Comparison of ENCODE assay signal across 8 cellular contexts in the genomic region with DNA sequence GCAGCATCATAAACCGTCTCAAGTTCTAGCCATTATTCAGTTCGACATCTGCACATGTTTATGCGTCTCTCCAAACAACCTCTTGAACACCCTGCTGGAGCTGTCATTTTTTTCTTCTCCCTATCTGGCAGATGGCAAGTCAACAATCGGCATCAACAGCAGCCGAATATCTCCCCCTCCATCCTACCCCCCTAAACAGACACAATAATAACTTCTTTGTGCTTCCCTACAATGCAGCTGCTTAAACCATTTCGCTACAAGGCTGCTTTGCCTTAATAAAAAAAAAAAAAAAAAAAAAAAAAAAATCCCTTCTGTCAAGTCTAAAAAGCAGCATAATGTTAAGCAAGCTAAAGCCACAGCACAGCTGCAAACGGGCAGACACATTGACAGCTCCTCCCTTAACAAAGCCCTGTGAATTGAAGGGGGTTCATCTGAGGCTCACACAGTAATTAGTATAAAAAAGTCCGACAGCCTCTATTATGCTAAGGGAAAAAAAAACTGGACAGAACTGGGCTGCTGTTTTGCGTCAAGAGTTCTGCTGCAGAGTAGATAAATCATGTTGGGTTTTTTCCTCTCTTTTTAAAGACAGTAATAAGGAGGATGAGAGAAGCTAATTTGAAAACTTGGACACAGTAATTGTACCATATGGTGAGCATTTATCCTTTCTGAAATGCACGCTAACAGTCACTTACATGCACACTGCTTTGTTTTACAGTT.
DNase-seq lines count a peak whose midpoint lies in the region; ATAC-seq, FAIRE-seq and TF ChIP-seq lines count a peak whose summit lies in the region.

No MANE protein-coding gene starts in this region.

- H3K27me3 Mint-ChIP-seq in type B pancreatic cell = no peaks in the 10 kb centered on the region

- peak overlapping the region; percentile 63 for H3K4me2 ChIP-seq in SK-N-SH

- peak overlapping the region; percentile 67 for H3K4me3 Mint-ChIP-seq in type B pancreatic cell

- H3K9me3 ChIP-seq in SK-N-SH = no peaks in the 10 kb centered on the region
- H3K9me3 ChIP-seq in lower lobe of right lung = no peaks in the 10 kb centered on the region

- H3K9me3 Mint-ChIP-seq in type B pancreatic cell = no peaks in the 10 kb centered on the region

- peaks cover 94% of the 10 kb centered on the region for H3K79me2 ChIP-seq in SK-N-SH (ENCODE audit: insufficient read depth)

- H3K4me3 ChIP-seq in SK-N-SH (ENCODE audit: low read depth in 2 of 2, low read length in 1 of 2) = peak overlapping the region; percentile 21 to 42
- H3K4me3 ChIP-seq in lower lobe of right lung = no peak overlapping the region

- ATAC-seq in Right ventricle myocardium inferior = peak; percentile 84
- no peak for ATAC-seq in lower lobe of right lung

- TF ChIP-seq CTCF in SK-N-SH (IDR thresholded peaks at IDR 0.05) = no peak
- TF ChIP-seq CTCF in type B pancreatic cell (conservative IDR thresholded peaks at IDR 0.05) = no peak
- no peak for TF ChIP-seq CTCF in lower lobe of right lung (IDR thresholded peaks at IDR 0.05)

- DNase-seq in Right ventricle myocardium inferior (ENCODE audit: missing footprints) = peak; percentile 22
- DNase-seq in cardiac septum (ENCODE audit: low spot score) = no peak
- DNase-seq in SK-N-SH = peak; percentile 36
- peak; percentile 78 to 98 for DNase-seq in hippocampal formation (lab: John Stamatoyannopoulos, UW)
- DNase-seq in type B pancreatic cell (ENCODE audit: extremely low spot score, unreplicated experiment) = no peak
- DNase-seq in urothelium cell line (ENCODE audit: low spot score) = no peak
- DNase-seq in T-helper 1 cell = no peak
- no peak for DNase-seq in lower lobe of right lung

- H3K9me2 ChIP-seq in SK-N-SH = no peaks in the 10 kb centered on the region

- H3K4me1 ChIP-seq in SK-N-SH (ENCODE audit: control insufficient read depth in 1 of 2, insufficient read depth in 2 of 2, low read depth in 1 of 2, low read length in 1 of 2) (peaks cover 5 to 40% of the 10 kb centered on the region in 2 experiments; a peak in 3 of 4 replicates), lower lobe of right lung (peaks cover 11% of the 10 kb centered on the region)

- H3K36me3 ChIP-seq in SK-N-SH (replicated peaks in 1 of 2; ENCODE audit: control insufficient read depth in 1 of 2, insufficient read depth in 2 of 2, low read length in 1 of 2) = peaks cover 0 to 2% of the 10 kb centered on the region in 2 experiments
- H3K36me3 ChIP-seq in lower lobe of right lung = no peaks in the 10 kb centered on the region

- H3K9ac ChIP-seq in SK-N-SH = peak overlapping the region; percentile 26; the same call in 1 of the 2 replicates

- no peaks in the 10 kb centered on the region for H3K27me3 ChIP-seq in SK-N-SH (ENCODE audit: insufficient read depth)
- H3K27me3 ChIP-seq in lower lobe of right lung (ENCODE audit: low read depth) = no peaks in the 10 kb centered on the region

- FAIRE-seq in urothelium cell line (lab: Jason Lieb, UNC) = no peak

- H3K27ac ChIP-seq in SK-N-SH (ENCODE audit: low read depth in 2 of 2, low read length in 1 of 2) (peak overlapping the region; percentile 52 to 91), lower lobe of right lung (no peak overlapping the region)

- POLR2A ChIA-PET in SK-N-SH (lab: Yijun Ruan, JAX) = interaction anchor here (0.6 to 1.2 kb wide), 4 partner anchors 22 to 1613 kb away, joined by 3 to 5 read pairs (median 4); no protein-coding TSS in a partner anchor

- TF ChIP-seq RAD21 in SK-N-SH (IDR thresholded peaks at IDR 0.05; ENCODE audit: low read length) = no peak

- CTCF ChIA-PET in SK-N-SH (lab: Yijun Ruan, JAX) = interaction anchor here (0.6 to 2.2 kb wide), 12 partner anchors 10 to 559 kb away, joined by 3 to 7 read pairs (median 3); no protein-coding TSS in a partner anchor

- peak in 1 of 2 experiments; percentile 79; a peak in 2 of 4 replicates for TF ChIP-seq EP300 in SK-N-SH (IDR thresholded peaks at IDR 0.05; ENCODE audit: borderline replicate concordance in 1 of 2, low read depth in 1 of 2, low read length in 1 of 2)

- peaks cover 19% of the 10 kb centered on the region for H3K4me1 Mint-ChIP-seq in type B pancreatic cell (ENCODE audit: unreplicated experiment)

- no peaks in the 10 kb centered on the region for H4K20me1 ChIP-seq in SK-N-SH (ENCODE audit: insufficient read depth)

- 17% methylated on average over 10 of the region's 10 CpGs for WGBS in SK-N-SH (ENCODE audit: low lambda C conversion rate)

- no peaks in the 10 kb centered on the region for H3K36me3 Mint-ChIP-seq in type B pancreatic cell

- no peak overlapping the region for H3K27ac Mint-ChIP-seq in type B pancreatic cell

- intact Hi-C loops in Right ventricle myocardium inferior (cut with DNase I) (no loop called here), cardiac septum (cut with DNase I) (no loop called here), lower lobe of right lung (cut with DNase I) (no loop called here)

- peaks cover 24% of the 10 kb centered on the region for H3F3A ChIP-seq in SK-N-SH (replicated peaks; ENCODE audit: insufficient read depth)

- 0 out of 2 replicates have a peak overlapping the region, but pooled peaks have one; percentile 15 for H2AFZ ChIP-seq in SK-N-SH (ENCODE audit: low read depth)

TF ChIP-seq in SK-N-SH, 30 proteins besides CTCF, POLR2A, EP300 and RAD21 (continues in another document):
- TF ChIP-seq SIN3A (IDR thresholded peaks at IDR 0.05; ENCODE audit: borderline replicate concordance, low read depth, low read length) = 0 out of 2 replicates have a peak, but pooled peaks have one; percentile 24
- no peak for TF ChIP-seq JUND (IDR thresholded peaks at IDR 0.05)
- no peak for TF ChIP-seq SMC3 (IDR thresholded peaks at IDR 0.05; ENCODE audit: low read depth, low read length)
- TF ChIP-seq MEF2A (IDR thresholded peaks at IDR 0.05; ENCODE audit: borderline replicate concordance, low read depth) = no peak
- no peak for TF ChIP-seq NRF1 (IDR thresholded peaks at IDR 0.05; ENCODE audit: low read depth, low read length)
- TF ChIP-seq YY1 (IDR thresholded peaks at IDR 0.05; ENCODE audit: low read depth) = 0 out of 2 replicates have a peak, but pooled peaks have one; percentile 19
- TF ChIP-seq, protein P1, sequence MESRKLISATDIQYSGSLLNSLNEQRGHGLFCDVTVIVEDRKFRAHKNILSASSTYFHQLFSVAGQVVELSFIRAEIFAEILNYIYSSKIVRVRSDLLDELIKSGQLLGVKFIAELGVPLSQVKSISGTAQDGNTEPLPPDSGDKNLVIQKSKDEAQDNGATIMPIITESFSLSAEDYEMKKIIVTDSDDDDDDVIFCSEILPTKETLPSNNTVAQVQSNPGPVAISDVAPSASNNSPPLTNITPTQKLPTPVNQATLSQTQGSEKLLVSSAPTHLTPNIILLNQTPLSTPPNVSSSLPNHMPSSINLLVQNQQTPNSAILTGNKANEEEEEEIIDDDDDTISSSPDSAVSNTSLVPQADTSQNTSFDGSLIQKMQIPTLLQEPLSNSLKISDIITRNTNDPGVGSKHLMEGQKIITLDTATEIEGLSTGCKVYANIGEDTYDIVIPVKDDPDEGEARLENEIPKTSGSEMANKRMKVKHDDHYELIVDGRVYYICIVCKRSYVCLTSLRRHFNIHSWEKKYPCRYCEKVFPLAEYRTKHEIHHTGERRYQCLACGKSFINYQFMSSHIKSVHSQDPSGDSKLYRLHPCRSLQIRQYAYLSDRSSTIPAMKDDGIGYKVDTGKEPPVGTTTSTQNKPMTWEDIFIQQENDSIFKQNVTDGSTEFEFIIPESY (IDR thresholded peaks at IDR 0.05; ENCODE audit: borderline replicate concordance, low read depth) = no peak
- TF ChIP-seq, protein P2, sequence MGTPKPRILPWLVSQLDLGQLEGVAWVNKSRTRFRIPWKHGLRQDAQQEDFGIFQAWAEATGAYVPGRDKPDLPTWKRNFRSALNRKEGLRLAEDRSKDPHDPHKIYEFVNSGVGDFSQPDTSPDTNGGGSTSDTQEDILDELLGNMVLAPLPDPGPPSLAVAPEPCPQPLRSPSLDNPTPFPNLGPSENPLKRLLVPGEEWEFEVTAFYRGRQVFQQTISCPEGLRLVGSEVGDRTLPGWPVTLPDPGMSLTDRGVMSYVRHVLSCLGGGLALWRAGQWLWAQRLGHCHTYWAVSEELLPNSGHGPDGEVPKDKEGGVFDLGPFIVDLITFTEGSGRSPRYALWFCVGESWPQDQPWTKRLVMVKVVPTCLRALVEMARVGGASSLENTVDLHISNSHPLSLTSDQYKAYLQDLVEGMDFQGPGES (IDR thresholded peaks at IDR 0.05; ENCODE audit: low read depth, low read length) = no peak
- no peak for TF ChIP-seq RXRA (IDR thresholded peaks at IDR 0.05; ENCODE audit: borderline replicate concordance, low read depth)
- TF ChIP-seq, protein P3, sequence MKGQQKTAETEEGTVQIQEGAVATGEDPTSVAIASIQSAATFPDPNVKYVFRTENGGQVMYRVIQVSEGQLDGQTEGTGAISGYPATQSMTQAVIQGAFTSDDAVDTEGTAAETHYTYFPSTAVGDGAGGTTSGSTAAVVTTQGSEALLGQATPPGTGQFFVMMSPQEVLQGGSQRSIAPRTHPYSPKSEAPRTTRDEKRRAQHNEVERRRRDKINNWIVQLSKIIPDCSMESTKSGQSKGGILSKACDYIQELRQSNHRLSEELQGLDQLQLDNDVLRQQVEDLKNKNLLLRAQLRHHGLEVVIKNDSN (IDR thresholded peaks at IDR 0.05; ENCODE audit: borderline replicate concordance, low read depth) = no peak
- TF ChIP-seq, protein P4, sequence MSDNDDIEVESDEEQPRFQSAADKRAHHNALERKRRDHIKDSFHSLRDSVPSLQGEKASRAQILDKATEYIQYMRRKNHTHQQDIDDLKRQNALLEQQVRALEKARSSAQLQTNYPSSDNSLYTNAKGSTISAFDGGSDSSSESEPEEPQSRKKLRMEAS (IDR thresholded peaks at IDR 0.05; ENCODE audit: low read depth) = 0 out of 2 replicates have a peak, but pooled peaks have one; percentile 9
- TF ChIP-seq POLR2AphosphoS5 (IDR thresholded peaks at IDR 0.05; ENCODE audit: low read depth, low read length) = no peak
- peak; percentile 80 for TF ChIP-seq MXI1 (IDR thresholded peaks at IDR 0.05; ENCODE audit: low read depth, low read length)
- TF ChIP-seq, protein P5, sequence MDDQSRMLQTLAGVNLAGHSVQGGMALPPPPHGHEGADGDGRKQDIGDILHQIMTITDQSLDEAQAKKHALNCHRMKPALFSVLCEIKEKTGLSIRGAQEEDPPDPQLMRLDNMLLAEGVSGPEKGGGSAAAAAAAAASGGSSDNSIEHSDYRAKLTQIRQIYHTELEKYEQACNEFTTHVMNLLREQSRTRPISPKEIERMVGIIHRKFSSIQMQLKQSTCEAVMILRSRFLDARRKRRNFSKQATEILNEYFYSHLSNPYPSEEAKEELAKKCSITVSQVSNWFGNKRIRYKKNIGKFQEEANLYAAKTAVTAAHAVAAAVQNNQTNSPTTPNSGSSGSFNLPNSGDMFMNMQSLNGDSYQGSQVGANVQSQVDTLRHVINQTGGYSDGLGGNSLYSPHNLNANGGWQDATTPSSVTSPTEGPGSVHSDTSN (IDR thresholded peaks at IDR 0.05) = peak; percentile 53
- TF ChIP-seq GABPA (IDR thresholded peaks at IDR 0.05; ENCODE audit: low read depth) = no peak
- no peak for TF ChIP-seq RFX5 (IDR thresholded peaks at IDR 0.05; ENCODE audit: low read length)
- no peak for TF ChIP-seq TAF1 (IDR thresholded peaks at IDR 0.05; ENCODE audit: borderline replicate concordance, low read depth, low read length)
- peak; percentile 70 for TF ChIP-seq TCF12 (IDR thresholded peaks at IDR 0.05)

Comparison
In these comparisons a context has a peak if more than half of its experiments do, and no peak if none do; other contexts are left out.
1. DNase-seq: peak in Right ventricle myocardium inferior (single experiment), SK-N-SH (single experiment) and hippocampal formation (2 of 2); none in cardiac septum (single experiment), type B pancreatic cell (single experiment), urothelium cell line (single experiment), T-helper 1 cell (0 of 5) and lower lobe of right lung (single experiment).